In the genomic region with DNA sequence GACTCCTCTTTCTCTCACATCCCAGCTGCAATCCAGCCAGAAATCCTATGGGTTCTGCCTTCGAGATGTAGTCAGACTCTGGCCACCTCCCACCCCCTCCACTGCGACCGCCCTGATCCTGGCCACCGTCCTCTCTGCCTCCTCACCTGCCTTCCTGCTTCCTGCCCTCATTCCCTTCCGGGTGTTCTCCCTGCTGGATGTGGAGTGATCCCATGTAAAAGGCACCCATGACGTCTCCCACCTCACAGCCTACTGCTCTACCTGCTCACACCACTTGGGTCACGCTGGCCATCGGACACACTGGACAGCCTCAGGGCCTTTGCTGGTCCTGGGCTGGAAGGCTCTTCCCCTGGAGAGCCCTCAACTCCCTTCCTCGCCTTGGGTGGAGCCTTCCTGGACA, we compare ENCODE assay signal across 1 cellular context.
TF ChIP-seq lines count a peak whose summit lies in the region.

No MANE protein-coding gene starts in this region.

TF ChIP-seq in IMR-90, 13 proteins besides CTCF, POLR2A, EP300 and RAD21:
- TF ChIP-seq ELK1 (IDR thresholded peaks at IDR 0.05; ENCODE audit: borderline replicate concordance, low read depth, low read length) (no peak), NFE2L2 (IDR thresholded peaks at IDR 0.05; ENCODE audit: low read depth, low read length) (no peak), FOS (IDR thresholded peaks at IDR 0.05; ENCODE audit: low read depth, low read length) (no peak), CHD1 (IDR thresholded peaks at IDR 0.05; ENCODE audit: low read depth, low read length) (no peak), MAZ (IDR thresholded peaks at IDR 0.05; ENCODE audit: borderline replicate concordance, low read depth, low read length) (no peak), RCOR1 (IDR thresholded peaks at IDR 0.05; ENCODE audit: insufficient replicate concordance, low read length) (no peak), MXI1 (IDR thresholded peaks at IDR 0.05; ENCODE audit: borderline replicate concordance, low read depth, low read length) (no peak), MAFK (IDR thresholded peaks at IDR 0.05; ENCODE audit: low read depth, low read length) (no peak), CEBPB (IDR thresholded peaks at IDR 0.05; ENCODE audit: low read depth, low read length) (no peak), SMC3 (IDR thresholded peaks at IDR 0.05; ENCODE audit: low read depth, low read length) (no peak), RFX5 (IDR thresholded peaks at IDR 0.05; ENCODE audit: low read depth, low read length) (no peak), BHLHE40 (IDR thresholded peaks at IDR 0.05; ENCODE audit: low read depth, low read length) (no peak)
- TF ChIP-seq, protein P1, sequence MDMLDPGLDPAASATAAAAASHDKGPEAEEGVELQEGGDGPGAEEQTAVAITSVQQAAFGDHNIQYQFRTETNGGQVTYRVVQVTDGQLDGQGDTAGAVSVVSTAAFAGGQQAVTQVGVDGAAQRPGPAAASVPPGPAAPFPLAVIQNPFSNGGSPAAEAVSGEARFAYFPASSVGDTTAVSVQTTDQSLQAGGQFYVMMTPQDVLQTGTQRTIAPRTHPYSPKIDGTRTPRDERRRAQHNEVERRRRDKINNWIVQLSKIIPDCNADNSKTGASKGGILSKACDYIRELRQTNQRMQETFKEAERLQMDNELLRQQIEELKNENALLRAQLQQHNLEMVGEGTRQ (IDR thresholded peaks at IDR 0.05; ENCODE audit: low read depth, low read length): no peak
